Comparison of ENCODE assay signal across 1 cellular context in the genomic region with DNA sequence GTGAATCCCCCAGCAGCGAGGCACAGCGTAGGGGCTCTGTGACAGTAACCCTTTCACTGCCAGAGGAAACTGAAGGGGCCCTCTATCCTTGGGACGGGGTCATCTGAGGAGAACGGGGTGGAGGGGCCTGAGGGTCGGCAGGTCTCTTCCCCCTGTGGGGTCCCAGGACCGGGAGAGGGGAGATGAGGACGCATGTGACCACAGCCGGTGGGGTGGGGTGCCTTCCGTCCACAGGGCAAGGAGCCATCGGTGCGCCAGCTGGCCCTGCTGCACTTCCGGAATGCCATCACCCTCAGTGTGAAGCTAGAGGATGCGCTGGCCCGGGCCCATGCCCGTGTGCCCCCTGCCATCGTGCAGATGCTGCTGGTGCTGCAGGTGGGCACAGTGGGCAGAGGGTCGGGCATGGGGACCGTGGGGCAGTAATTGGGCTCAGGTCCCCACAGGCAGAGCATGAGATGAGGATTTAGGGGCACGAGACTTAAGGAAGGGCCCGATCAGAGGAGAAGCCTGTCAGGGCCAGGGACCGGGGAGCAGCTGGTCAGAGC.
TF ChIP-seq lines count a peak whose summit lies in the region.

No MANE protein-coding gene starts in this region.

TF ChIP-seq in HEK293, 187 proteins besides CTCF, POLR2A, EP300 and RAD21 (continued from another document):
- TF ChIP-seq, protein P1, sequence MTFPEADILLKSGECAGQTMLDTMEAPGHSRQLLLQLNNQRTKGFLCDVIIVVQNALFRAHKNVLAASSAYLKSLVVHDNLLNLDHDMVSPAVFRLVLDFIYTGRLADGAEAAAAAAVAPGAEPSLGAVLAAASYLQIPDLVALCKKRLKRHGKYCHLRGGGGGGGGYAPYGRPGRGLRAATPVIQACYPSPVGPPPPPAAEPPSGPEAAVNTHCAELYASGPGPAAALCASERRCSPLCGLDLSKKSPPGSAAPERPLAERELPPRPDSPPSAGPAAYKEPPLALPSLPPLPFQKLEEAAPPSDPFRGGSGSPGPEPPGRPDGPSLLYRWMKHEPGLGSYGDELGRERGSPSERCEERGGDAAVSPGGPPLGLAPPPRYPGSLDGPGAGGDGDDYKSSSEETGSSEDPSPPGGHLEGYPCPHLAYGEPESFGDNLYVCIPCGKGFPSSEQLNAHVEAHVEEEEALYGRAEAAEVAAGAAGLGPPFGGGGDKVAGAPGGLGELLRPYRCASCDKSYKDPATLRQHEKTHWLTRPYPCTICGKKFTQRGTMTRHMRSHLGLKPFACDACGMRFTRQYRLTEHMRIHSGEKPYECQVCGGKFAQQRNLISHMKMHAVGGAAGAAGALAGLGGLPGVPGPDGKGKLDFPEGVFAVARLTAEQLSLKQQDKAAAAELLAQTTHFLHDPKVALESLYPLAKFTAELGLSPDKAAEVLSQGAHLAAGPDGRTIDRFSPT (tag by site-specific recombination; IDR thresholded peaks at IDR 0.05), result peak; percentile 77
